Comparison of ENCODE assay signal across 12 cellular contexts in genomic region chr12:50934371-50934851, GRCh38. TPM values are rescaled to one million over a fixed set of nuclear protein-coding genes. Genes with fewer than 3 reads are reported as not detected.
DNase-seq lines count a peak whose midpoint lies in the region; ATAC-seq, FAIRE-seq and TF ChIP-seq lines count a peak whose summit lies in the region.
"Had no signal": no experiment of that assay in that cellular context is flagged by ENCODE, and none has a peak within 500 bp of the region (broad histone marks: within the 10 kb centered on the region; RNA-seq: fewer than 3 reads in every experiment).

No MANE protein-coding gene starts in this region.

- no peak for FAIRE-seq in GM19239 (lab: Jason Lieb, UNC)

- H3K27ac ChIP-seq in right cardiac atrium (ENCODE audit: low read length) (peak overlapping the region; percentile 77), gastrocnemius medialis (peak overlapping the region; percentile 83 to 91 (median 87))
- H3K27ac ChIP-seq in CD8-positive, alpha-beta memory T cell (ENCODE audit: low read depth, low read length): no peak overlapping the region

- no peak for TF ChIP-seq CTCF in gastrocnemius medialis (IDR thresholded peaks at IDR 0.05 in 4 of 5, conservative IDR thresholded peaks at IDR 0.05 in 1 of 5)

- H3K4me3 Mint-ChIP-seq in CD8-positive, alpha-beta memory T cell: no peak overlapping the region

- in situ Hi-C loops in gastrocnemius medialis (cut with MboI; ENCODE audit: low sequenced_read_pairs in 4 of 4): no loop called here

- peaks cover 34% of the 10 kb centered on the region for H3K36me3 ChIP-seq in adipocyte (ENCODE audit: control insufficient read depth, insufficient read depth, low read length, severe bottlenecking)
- peaks cover 0 to 16% of the 10 kb centered on the region in 2 donors for H3K36me3 ChIP-seq in gastrocnemius medialis
- no peaks in the 10 kb centered on the region for H3K36me3 ChIP-seq in CD8-positive, alpha-beta memory T cell (ENCODE audit: insufficient read depth, low read length)

- no peak for TF ChIP-seq POLR2A in gastrocnemius medialis (IDR thresholded peaks at IDR 0.05)

- peaks cover 0 to 13% (median 0%) of the 10 kb centered on the region in 3 donors for H3K4me1 Mint-ChIP-seq in CD8-positive, alpha-beta memory T cell

- ATAC-seq in right cardiac atrium: peak; percentile 53 to 64
- ATAC-seq in gastrocnemius medialis: no peak
- ATAC-seq in activated CD4-positive, CD25-positive, alpha-beta regulatory T cell treated with anti-CD3 and anti-CD28 coated beads, Interleukin-2, amount 50 U/mL, for 24 hours: no peak

- POLR2A ChIA-PET in CD8-positive, alpha-beta memory T cell (lab: Charles Lee): interaction anchor here (0.6 kb wide), 1 partner anchor 20 kb away, joined by 5 read pairs; no protein-coding TSS in a partner anchor

- H3K27me3 ChIP-seq in adipocyte (replicated peaks; ENCODE audit: control insufficient read depth, insufficient read depth, low read length): no peaks in the 10 kb centered on the region
- H3K27me3 ChIP-seq in right cardiac atrium (ENCODE audit: control insufficient read depth, insufficient read depth): no peaks in the 10 kb centered on the region
- no peaks in the 10 kb centered on the region for H3K27me3 ChIP-seq in gastrocnemius medialis
- no peaks in the 10 kb centered on the region for H3K27me3 ChIP-seq in CD8-positive, alpha-beta memory T cell (ENCODE audit: insufficient read depth, low read length, poor library complexity, severe bottlenecking)

- no peaks in the 10 kb centered on the region for H3K27me3 Mint-ChIP-seq in CD8-positive, alpha-beta memory T cell

- DNase-seq in GM04503 (ENCODE audit: low read depth) (peak; percentile 16), adipocyte (ENCODE audit: low read depth) (peak; percentile 59), right cardiac atrium (no peak), gastrocnemius medialis (no peak), GM19239 (ENCODE audit: insufficient read length, low spot score) (no peak), UCSD-AML1 (lab: John Stamatoyannopoulos, UW; ENCODE audit: unreplicated experiment) (no peak)
- no peak for DNase-seq in CD8-positive, alpha-beta memory T cell
- DNase-seq: activated CD8-positive, alpha-beta memory T cell treated with anti-CD3 and anti-CD28 coated beads for 24 hours; effector CD4-positive, alpha-beta T cell; NCI-H510A treated with DMSO at 0.1 percent for 48 hours had no signal

- H3K4me1 ChIP-seq in adipocyte (ENCODE audit: control insufficient read depth, insufficient read depth, low read length) (peaks cover 41% of the 10 kb centered on the region), right cardiac atrium (ENCODE audit: control insufficient read depth, insufficient read depth, low read length) (peaks cover 6% of the 10 kb centered on the region), gastrocnemius medialis (peaks cover 51 to 60% of the 10 kb centered on the region in 2 donors)
- no peaks in the 10 kb centered on the region for H3K4me1 ChIP-seq in CD8-positive, alpha-beta memory T cell (ENCODE audit: insufficient read depth, low read length)

- H3K9me3 ChIP-seq in adipocyte (ENCODE audit: control insufficient read depth, low read length) (no peaks in the 10 kb centered on the region), right cardiac atrium (ENCODE audit: control insufficient read depth, low read length) (no peaks in the 10 kb centered on the region), gastrocnemius medialis (no peaks in the 10 kb centered on the region)
- no peaks in the 10 kb centered on the region for H3K9me3 ChIP-seq in CD8-positive, alpha-beta memory T cell (ENCODE audit: low read length)

- peaks cover 0 to 27% (median 8%) of the 10 kb centered on the region in 3 donors for H3K36me3 Mint-ChIP-seq in CD8-positive, alpha-beta memory T cell

- H3K27ac Mint-ChIP-seq in CD8-positive, alpha-beta memory T cell: peak overlapping the region in 1 of 8 donors; percentile 13

- CTCF ChIA-PET in CD8-positive, alpha-beta memory T cell (lab: Charles Lee): no interaction called here

- peaks cover 0 to 4% (median 2%) of the 10 kb centered on the region in 5 donors for H3K9me3 Mint-ChIP-seq in CD8-positive, alpha-beta memory T cell

- H3K9ac ChIP-seq in adipocyte (ENCODE audit: low read length): peak overlapping the region; percentile 85

- WGBS in right cardiac atrium: 38% methylated on average over 3 of the region's 3 CpGs

- intact Hi-C loops in right cardiac atrium (cut with DNase I): loop anchor here in 1 of 4 donors (10.0 kb wide), 1 partner anchor 110 kb away; no protein-coding TSS in a partner anchor
- intact Hi-C loops in gastrocnemius medialis (cut with DNase I; ENCODE audit: low total_unique reads): no loop called here

- H3K4me3 ChIP-seq in adipocyte (ENCODE audit: low read length) (peak overlapping the region; percentile 65), right cardiac atrium (ENCODE audit: low read length) (no peak overlapping the region), gastrocnemius medialis (no peak overlapping the region)
- no peak overlapping the region for H3K4me3 ChIP-seq in CD8-positive, alpha-beta memory T cell (ENCODE audit: low read length)

RNA-seq across cellular contexts. Expression of gene HIGD1C, which starts 17.9 kb away (rescaled TPM):
- total RNA-seq in right cardiac atrium (not detected), gastrocnemius medialis (not detected)
- not detected for polyA plus RNA-seq in right cardiac atrium
- total RNA-seq in CD8-positive, alpha-beta memory T cell: not detected
- polyA plus RNA-seq in CD8-positive, alpha-beta memory T cell: not detected
- total RNA-seq: pulmonary artery endothelial cell had no signal

Comparison
In these comparisons a context has a peak if more than half of its experiments do, and no peak if none do; other contexts are left out.
1. DNase-seq: peak in GM04503 (single experiment) and adipocyte (single experiment); none in right cardiac atrium (0 of 3), gastrocnemius medialis (0 of 2), GM19239 (single experiment), UCSD-AML1 (single experiment) and CD8-positive, alpha-beta memory T cell (0 of 5).
2. ATAC-seq: peak in right cardiac atrium (2 of 2); none in gastrocnemius medialis (0 of 2) and activated CD4-positive, CD25-positive, alpha-beta regulatory T cell treated with anti-CD3 and anti-CD28 coated beads, Interleukin-2, amount 50 U/mL, for 24 hours (0 of 2).